ENCODE assay signal across 1 cellular context in the genomic region with DNA sequence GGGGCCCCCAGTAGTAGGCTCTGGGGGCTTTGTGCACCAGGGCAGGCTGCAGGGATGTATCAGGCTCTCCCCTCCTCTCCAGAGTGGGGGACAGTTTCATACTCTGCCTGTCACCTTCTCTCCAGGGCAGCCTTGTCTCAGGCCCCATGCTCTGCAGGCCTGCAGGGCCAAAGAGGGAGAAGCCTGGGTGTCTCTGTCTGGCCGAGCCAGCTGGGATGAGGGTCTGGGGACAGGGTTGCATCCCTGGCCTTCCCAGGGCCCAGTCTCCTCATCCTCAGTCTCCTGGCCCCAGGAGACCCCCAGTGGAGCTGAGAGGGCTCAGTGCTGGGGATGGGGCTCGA.
TF ChIP-seq lines count a peak whose summit lies in the region.

No MANE protein-coding gene starts in this region.

TF ChIP-seq in IMR-90, 13 proteins besides CTCF, POLR2A, EP300 and RAD21:
- TF ChIP-seq RFX5 (IDR thresholded peaks at IDR 0.05; ENCODE audit: low read depth, low read length): no peak
- no peak for TF ChIP-seq CEBPB (IDR thresholded peaks at IDR 0.05; ENCODE audit: low read depth, low read length)
- TF ChIP-seq RCOR1 (IDR thresholded peaks at IDR 0.05; ENCODE audit: insufficient replicate concordance, low read length): no peak
- TF ChIP-seq FOS (IDR thresholded peaks at IDR 0.05; ENCODE audit: low read depth, low read length): no peak
- TF ChIP-seq SMC3 (IDR thresholded peaks at IDR 0.05; ENCODE audit: low read depth, low read length): no peak
- TF ChIP-seq NFE2L2 (IDR thresholded peaks at IDR 0.05; ENCODE audit: low read depth, low read length): no peak
- no peak for TF ChIP-seq MXI1 (IDR thresholded peaks at IDR 0.05; ENCODE audit: borderline replicate concordance, low read depth, low read length)
- TF ChIP-seq, protein P1, sequence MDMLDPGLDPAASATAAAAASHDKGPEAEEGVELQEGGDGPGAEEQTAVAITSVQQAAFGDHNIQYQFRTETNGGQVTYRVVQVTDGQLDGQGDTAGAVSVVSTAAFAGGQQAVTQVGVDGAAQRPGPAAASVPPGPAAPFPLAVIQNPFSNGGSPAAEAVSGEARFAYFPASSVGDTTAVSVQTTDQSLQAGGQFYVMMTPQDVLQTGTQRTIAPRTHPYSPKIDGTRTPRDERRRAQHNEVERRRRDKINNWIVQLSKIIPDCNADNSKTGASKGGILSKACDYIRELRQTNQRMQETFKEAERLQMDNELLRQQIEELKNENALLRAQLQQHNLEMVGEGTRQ (IDR thresholded peaks at IDR 0.05; ENCODE audit: low read depth, low read length): no peak
- no peak for TF ChIP-seq MAFK (IDR thresholded peaks at IDR 0.05; ENCODE audit: low read depth, low read length)
- no peak for TF ChIP-seq CHD1 (IDR thresholded peaks at IDR 0.05; ENCODE audit: low read depth, low read length)
- TF ChIP-seq BHLHE40 (IDR thresholded peaks at IDR 0.05; ENCODE audit: low read depth, low read length): no peak
